14 cellular contexts compared by ENCODE assay signal in the genomic region with DNA sequence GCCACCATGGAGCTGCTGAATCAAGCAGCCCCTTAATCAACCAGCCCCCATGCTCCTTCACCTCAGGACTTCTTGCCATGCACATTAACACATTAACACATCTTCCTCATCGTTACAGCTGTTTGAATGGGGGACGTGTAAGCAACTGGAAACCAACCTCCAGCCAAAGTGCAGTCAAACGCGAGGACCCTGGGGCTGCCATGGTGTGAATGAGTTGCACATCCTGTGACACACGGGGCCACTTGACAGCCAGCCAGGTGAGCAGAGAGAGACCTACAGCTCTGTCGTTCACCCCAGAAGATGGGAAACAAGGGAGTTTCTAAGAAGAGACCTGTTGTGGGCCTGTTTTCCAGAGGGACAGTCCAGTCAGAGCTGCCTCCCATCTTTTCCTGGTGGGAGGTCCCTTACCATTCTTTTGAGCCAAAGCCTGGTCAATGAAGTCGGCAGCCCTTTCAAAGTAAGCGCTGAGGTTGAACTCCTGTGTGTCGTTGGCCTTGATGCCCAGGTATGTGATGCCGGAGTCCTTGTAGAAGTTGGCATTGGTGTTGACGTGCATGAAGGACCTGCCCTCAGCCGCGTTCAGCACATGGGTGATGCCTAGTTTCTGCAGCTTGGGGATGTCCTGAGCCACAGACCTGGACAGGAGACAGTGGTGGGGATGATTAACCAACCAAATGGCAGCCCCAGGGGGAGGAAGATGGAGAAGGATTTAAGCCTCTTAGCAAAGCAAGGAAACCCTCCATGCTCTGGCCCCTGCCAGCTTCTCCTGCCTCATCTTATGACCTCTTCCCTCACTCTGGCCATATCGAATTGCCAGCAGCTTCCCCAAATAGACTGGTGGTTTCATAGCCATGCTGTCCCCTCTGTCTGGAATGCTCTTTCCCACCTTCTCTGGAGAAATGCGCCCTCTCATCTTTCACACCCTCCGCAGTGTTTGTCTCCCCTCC. TPM values are rescaled to one million over a fixed set of nuclear protein-coding genes. Genes with fewer than 3 reads are reported as not detected.
A peak's percentile ranks its signal among the peaks of the same experiment; 100 is the strongest.
DNase-seq lines count a peak whose midpoint lies in the region; ATAC-seq and TF ChIP-seq lines count a peak whose summit lies in the region.
"Had no signal": no experiment of that assay in that cellular context is flagged by ENCODE, and none has a peak within 500 bp of the region (broad histone marks: within the 10 kb centered on the region; RNA-seq: fewer than 3 reads in every experiment).

No MANE protein-coding gene starts in this region.

- H3K9me3 Mint-ChIP-seq in CD14-positive monocyte, result peaks cover 0 to 2% (median 0%) of the 10 kb centered on the region in 7 donors
- no peaks in the 10 kb centered on the region for H3K9me3 Mint-ChIP-seq in endodermal cell

- TF ChIP-seq CTCF in CD14-positive monocyte (IDR thresholded peaks at IDR 0.05) (no peak), endodermal cell (conservative IDR thresholded peaks at IDR 0.05) (no peak), spleen (IDR thresholded peaks at IDR 0.05 in 8 of 11, conservative IDR thresholded peaks at IDR 0.05 in 3 of 11) (no peak)

- peaks cover 82% of the 10 kb centered on the region for H3K4me1 Mint-ChIP-seq in CD14-positive monocyte
- H3K4me1 Mint-ChIP-seq in endodermal cell, result peaks cover 6% of the 10 kb centered on the region

- H3K27me3 ChIP-seq in endodermal cell (ENCODE audit: control insufficient read depth, insufficient read depth, low read length, poor library complexity, severe bottlenecking) (peaks cover 3% of the 10 kb centered on the region), spleen (replicated peaks in 1 of 7) (no peaks in the 10 kb centered on the region)

- no peak overlapping the region for H3K9ac ChIP-seq in endodermal cell (ENCODE audit: extremely low read depth, low read length, poor library complexity, severe bottlenecking)

- H3K4me3 Mint-ChIP-seq in CD14-positive monocyte (peak overlapping the region in 1 of 2 donors; percentile 26), endodermal cell (no peak overlapping the region)

- peaks cover 48% of the 10 kb centered on the region for H3K36me3 ChIP-seq in endodermal cell (ENCODE audit: control insufficient read depth, insufficient read depth, low read length)
- H3K36me3 ChIP-seq in spleen, result peaks cover 0 to 64% (median 41%) of the 10 kb centered on the region in 6 donors

- H3K27ac Mint-ChIP-seq in CD14-positive monocyte (peak overlapping the region in 6 of 7 donors; percentile 77 to 97 (median 93)), endodermal cell (peak overlapping the region; percentile 30)

- peaks cover 0 to 4% (median 2%) of the 10 kb centered on the region in 3 donors for H3K27me3 Mint-ChIP-seq in CD14-positive monocyte (ENCODE audit: low read depth in 3 of 3)
- H3K27me3 Mint-ChIP-seq in endodermal cell (ENCODE audit: insufficient read depth), result peaks cover 2% of the 10 kb centered on the region

- H3K4me1 ChIP-seq in endodermal cell (ENCODE audit: control insufficient read depth, insufficient read depth, low read length) (no peaks in the 10 kb centered on the region), spleen (peaks cover 4 to 77% (median 48%) of the 10 kb centered on the region in 6 donors)

- H3K9me3 ChIP-seq in endodermal cell (ENCODE audit: control insufficient read depth, low read length) (no peaks in the 10 kb centered on the region), spleen (no peaks in the 10 kb centered on the region)
- H3K9me3 ChIP-seq: Caco-2 had no signal

- intact Hi-C loops in CD14-positive monocyte (cut with micrococcal nuclease), result no loop called here
- intact Hi-C loops in spleen (cut with DNase I; ENCODE audit: low total_unique reads), result no loop called here

- no peak for ATAC-seq in GM19467 (IDR thresholded peaks at IDR 0.05; ENCODE audit: unreplicated experiment)

- WGBS in endodermal cell (ENCODE audit: insufficient coverage in 1 of 2, insufficient read length in 1 of 2), 2 experiments, result 93 to 96% methylated on average over 12 to 16 of the region's 16 CpGs
- 77 to 85% (median 82%) methylated on average over 15 to 16 of the region's 16 CpGs for WGBS in spleen, 5 donors

- DNase-seq in CD14-positive monocyte (ENCODE audit: low spot score) (no peak), endodermal cell (peak; percentile 44), mucosa of gallbladder (ENCODE audit: low spot score) (peak; percentile 9), spleen (peak; percentile 58), NCI-H2196 (lab: John Stamatoyannopoulos, UW; ENCODE audit: unreplicated experiment) (no peak), NCI-H226 (no peak)
- DNase-seq: Caco-2, DMS153, GOT3, NCI-H1417, NCI-H2029, NCI-H524 treated with DMSO at 0.1 percent for 48 hours had no signal

- H3K36me3 Mint-ChIP-seq in CD14-positive monocyte (peaks cover 55 to 74% of the 10 kb centered on the region in 2 donors), endodermal cell (ENCODE audit: low read depth) (peaks cover 52% of the 10 kb centered on the region)

- TF ChIP-seq POLR2A in spleen (IDR thresholded peaks at IDR 0.05), result no peak

- H3K27ac ChIP-seq in endodermal cell (ENCODE audit: low read depth, low read length) (no peak overlapping the region), spleen (peak overlapping the region in 2 of 8 donors; percentile 69 to 75)

- no peak overlapping the region for H3K4me3 ChIP-seq in endodermal cell (ENCODE audit: low read length)
- H3K4me3 ChIP-seq in spleen, result no peak overlapping the region

RNA-seq across cellular contexts. Expression of gene DUSP3, which starts 4.2 kb away (rescaled TPM):
- polyA plus RNA-seq in CD14-positive monocyte (10 to 100 TPM; 58.9 to 78.5 TPM), spleen (10 to 100 TPM; 25.7 to 45.7 (median 32.1) TPM)
- total RNA-seq in endodermal cell (10 to 100 TPM; 25.4 to 31.0 TPM), mucosa of gallbladder (127 TPM), spleen (10 to 100 TPM; 55.0 to 96.2 (median 87.5) TPM)
- 24.9 TPM for polyA plus RNA-seq in endodermal cell (2013, experiment 1 of 2)
- polyA plus RNA-seq in endodermal cell (2013, experiment 2 of 2), result 20.0 TPM

RNA-seq across cellular contexts. Expression of gene CFAP97D1, which starts 5.7 kb away (rescaled TPM):
- polyA plus RNA-seq in CD14-positive monocyte, result not detected
- not detected for total RNA-seq in endodermal cell
- polyA plus RNA-seq in endodermal cell (2013, experiment 1 of 2), result not detected
- polyA plus RNA-seq in endodermal cell (2013, experiment 2 of 2), result not detected
- total RNA-seq in mucosa of gallbladder, result not detected
- total RNA-seq in spleen, result under 1 TPM in 4 of 7 donors, not detected in 3; 0.17 to 0.32 (median 0.20) TPM
- polyA plus RNA-seq in spleen, result under 1 TPM in 1 of 3 donors, not detected in 2; 0.06 TPM
- total RNA-seq: A673 had no signal

RNA-seq across cellular contexts. Expression of gene SOST, which starts 16.0 kb away (rescaled TPM):
- polyA plus RNA-seq in CD14-positive monocyte (not detected), spleen (under 1 TPM in 1 of 3 donors, not detected in 2; 0.04 TPM)
- total RNA-seq in endodermal cell (not detected), mucosa of gallbladder (not detected), spleen (not detected)
- 39.2 TPM for polyA plus RNA-seq in endodermal cell (2013, experiment 1 of 2)
- polyA plus RNA-seq in endodermal cell (2013, experiment 2 of 2), result 37.0 TPM
- total RNA-seq: A673, Caco-2 had no signal

RNA-seq across cellular contexts. Expression of gene MPP3, which starts 58.4 kb away (rescaled TPM):
- polyA plus RNA-seq in CD14-positive monocyte (not detected), spleen (1 to 10 TPM; 1.9 to 7.1 (median 5.7) TPM)
- total RNA-seq in endodermal cell (1 to 10 TPM; 5.8 to 6.8 TPM), mucosa of gallbladder (19.2 TPM), spleen (10 to 100 TPM in 2 of 7 donors, 1 to 10 TPM in 5; 3.3 to 23.9 (median 9.7) TPM)
- polyA plus RNA-seq in endodermal cell (2013, experiment 1 of 2), result 6.6 TPM
- 10.8 TPM for polyA plus RNA-seq in endodermal cell (2013, experiment 2 of 2)

Comparison
In these comparisons a context has a peak if more than half of its experiments do, and no peak if none do; other contexts are left out.
1. DNase-seq: peak in endodermal cell (single experiment), mucosa of gallbladder (single experiment) and spleen (single experiment); none in CD14-positive monocyte (single experiment), NCI-H2196 (single experiment) and NCI-H226 (single experiment).